In genomic region chr5:32390819-32391591, GRCh38 we compare ENCODE assay signal across 10 cellular contexts. TPM values are rescaled to one million over a fixed set of nuclear protein-coding genes. Genes with fewer than 3 reads are reported as not detected.
DNase-seq lines count a peak whose midpoint lies in the region; ATAC-seq, FAIRE-seq and TF ChIP-seq lines count a peak whose summit lies in the region.
"Had no signal": no experiment of that assay in that cellular context is flagged by ENCODE, and none has a peak within 500 bp of the region (broad histone marks: within the 10 kb centered on the region; RNA-seq: fewer than 3 reads in every experiment).

No MANE protein-coding gene starts in this region.

- FAIRE-seq in K562 (lab: Jason Lieb, UNC), result peak; percentile 42

- no peaks in the 10 kb centered on the region for H3K27me3 ChIP-seq in K562 (ENCODE audit: control insufficient read depth in 2 of 2, insufficient read depth in 2 of 2, low read length in 2 of 2)
- no peaks in the 10 kb centered on the region for H3K27me3 ChIP-seq in right lobe of liver

- no peak overlapping the region for H3K4me2 ChIP-seq in K562 (ENCODE audit: insufficient read depth, low read length)

- no peak for TF ChIP-seq RAD21 in K562 (CRISPR knock-in tag; conservative IDR thresholded peaks at IDR 0.05 in 1 of 2, IDR thresholded peaks at IDR 0.05 in 1 of 2)

- TF ChIP-seq POLR2A in K562 (conservative IDR thresholded peaks at IDR 0.05) (no peak), right lobe of liver (IDR thresholded peaks at IDR 0.05) (no peak)

- DNase-seq in AG04449 (ENCODE audit: low read depth, low spot score) (peak; percentile 3), LHCN-M2 (ENCODE audit: low read depth) (peak; percentile 95), K562 (ENCODE audit: extremely low read depth in 1 of 4, low spot score in 3 of 4) (peak in 2 of 4 experiments; percentile 33 to 55), right lobe of liver (no peak), GF-D8 (lab: John Stamatoyannopoulos, UW) (no peak), occipital lobe (lab: John Stamatoyannopoulos, UW) (no peak)
- DNase-seq: activated CD4-positive, alpha-beta T cell treated with anti-CD3 and anti-CD28 coated beads, Interleukin-2, amount 50 U/mL, for 4 hours; DMS 273 treated with DMSO at 0.1 percent for 48 hours had no signal

- H3K27ac ChIP-seq in K562 (ENCODE audit: extremely low read depth, low read depth, low read length) (peak overlapping the region; percentile 44; the same call in 2 of the 3 replicates), right lobe of liver (peak overlapping the region in 1 of 3 donors; percentile 22)

- CTCF ChIA-PET in AG04449 (lab: Yijun Ruan, JAX), result interaction anchor here (1.3 to 1.4 kb wide), 2 partner anchors 9 to 199 kb away, joined by 4 to 6 read pairs; no protein-coding TSS in a partner anchor
- CTCF ChIA-PET in K562 (lab: Yijun Ruan, JAX; ENCODE audit: low intra/inter-chr PET ratio), result no interaction called here

- no peak for TF ChIP-seq CTCF in AG04449 (IDR thresholded peaks at IDR 0.05; ENCODE audit: insufficient read depth, low read length, missing control alignments)
- no peak for TF ChIP-seq CTCF in K562 (IDR thresholded peaks at IDR 0.05 in 2 of 3, conservative IDR thresholded peaks at IDR 0.05 in 1 of 3; ENCODE audit: insufficient read depth in 2 of 3, low read depth in 1 of 3, low read length in 3 of 3)
- TF ChIP-seq CTCF in right lobe of liver (IDR thresholded peaks at IDR 0.05), result no peak

- no peak overlapping the region for H3K9ac ChIP-seq in K562 (ENCODE audit: insufficient read depth in 1 of 2, low read depth in 2 of 2, low read length in 2 of 2)

- 64% methylated on average over 10 of the region's 10 CpGs for WGBS in K562 (ENCODE audit: insufficient coverage, low coverage, missing lambda C conversion rate)
- 62% methylated on average over 10 of the region's 10 CpGs for WGBS in right lobe of liver (ENCODE audit: insufficient coverage, low coverage, low lambda C conversion rate, missing lambda C conversion rate)

- H3K4me3 ChIP-seq in AG04449 (ENCODE audit: low read depth, low read length) (no peak overlapping the region), K562 (no peak overlapping the region), right lobe of liver (no peak overlapping the region)

- H3K9me1 ChIP-seq in K562 (ENCODE audit: control insufficient read depth, insufficient read depth, low read length), result no peaks in the 10 kb centered on the region

- H3K36me3 ChIP-seq in K562 (ENCODE audit: control insufficient read depth, insufficient read depth, low read length), result peaks cover 91% of the 10 kb centered on the region
- peaks cover 0 to 70% (median 34%) of the 10 kb centered on the region in 4 donors for H3K36me3 ChIP-seq in right lobe of liver

- H2AFZ ChIP-seq in K562 (ENCODE audit: low read depth, low read length), result no peak overlapping the region

- H3K9me3 ChIP-seq in K562 (replicated peaks; ENCODE audit: control insufficient read depth, insufficient read depth, low read depth, low read length), result no peaks in the 10 kb centered on the region
- H3K9me3 ChIP-seq in right lobe of liver, result no peaks in the 10 kb centered on the region

- in situ Hi-C loops in K562 (cut with MboI), result no loop called here

- peak; percentile 66 for TF ChIP-seq EP300 in K562 (IDR thresholded peaks at IDR 0.05; ENCODE audit: low read length)

- peaks cover 0 to 8% of the 10 kb centered on the region in 2 experiments; a peak in 2 of 5 replicates for H3K4me1 ChIP-seq in K562 (replicated peaks in 1 of 2; ENCODE audit: control insufficient read depth in 2 of 2, insufficient read depth in 2 of 2, low read length in 2 of 2)
- no peaks in the 10 kb centered on the region for H3K4me1 ChIP-seq in right lobe of liver

- intact Hi-C loops in K562 (cut with micrococcal nuclease) (no loop called here), right lobe of liver (cut with DNase I) (no loop called here)

- no peaks in the 10 kb centered on the region for H3K79me2 ChIP-seq in K562 (ENCODE audit: control insufficient read depth, insufficient read depth, low read length)

- POLR2A ChIA-PET in AG04449 (lab: Yijun Ruan, JAX) (no interaction called here), K562 (lab: Yijun Ruan, JAX) (interaction anchor here (0.6 to 1.7 kb wide), 3 partner anchors 8 to 11 kb away, joined by 3 to 7 read pairs (median 5); no protein-coding TSS in a partner anchor)

- ATAC-seq in K562 (peak; percentile 92), right lobe of liver (peak; percentile 26 to 88 (median 76)), GM21390 (IDR thresholded peaks at IDR 0.05; ENCODE audit: unreplicated experiment) (no peak), GM18517 (IDR thresholded peaks at IDR 0.05; ENCODE audit: unreplicated experiment) (no peak)

- no peaks in the 10 kb centered on the region for H4K20me1 ChIP-seq in K562 (replicated peaks; ENCODE audit: control insufficient read depth, insufficient read depth, low read length)

- BruUV-seq in K562 (replicated peaks; lab: Mats Ljungman, UMichigan), result no TSS peak

TF ChIP-seq in K562, 482 proteins besides CTCF, POLR2A, EP300 and RAD21 (continues in another document):
- TF ChIP-seq ZNF592 (IDR thresholded peaks at IDR 0.05), result peak; percentile 53; the same call in 1 of the 2 replicates
- TF ChIP-seq GATAD2B (IDR thresholded peaks at IDR 0.05; ENCODE audit: borderline replicate concordance), result no peak
- no peak for TF ChIP-seq TEAD2 (tag; IDR thresholded peaks at IDR 0.05)
- no peak for TF ChIP-seq ZNF174 (CRISPR knock-in tag; IDR thresholded peaks at IDR 0.05)
- TF ChIP-seq CHD1 (IDR thresholded peaks at IDR 0.05; ENCODE audit: low read length), result no peak
- peak; percentile 76 for TF ChIP-seq EHMT2 (IDR thresholded peaks at IDR 0.05)
- no peak for TF ChIP-seq RBM17 (IDR thresholded peaks at IDR 0.05; ENCODE audit: borderline replicate concordance, low read depth, low read length)
- TF ChIP-seq, protein P1, sequence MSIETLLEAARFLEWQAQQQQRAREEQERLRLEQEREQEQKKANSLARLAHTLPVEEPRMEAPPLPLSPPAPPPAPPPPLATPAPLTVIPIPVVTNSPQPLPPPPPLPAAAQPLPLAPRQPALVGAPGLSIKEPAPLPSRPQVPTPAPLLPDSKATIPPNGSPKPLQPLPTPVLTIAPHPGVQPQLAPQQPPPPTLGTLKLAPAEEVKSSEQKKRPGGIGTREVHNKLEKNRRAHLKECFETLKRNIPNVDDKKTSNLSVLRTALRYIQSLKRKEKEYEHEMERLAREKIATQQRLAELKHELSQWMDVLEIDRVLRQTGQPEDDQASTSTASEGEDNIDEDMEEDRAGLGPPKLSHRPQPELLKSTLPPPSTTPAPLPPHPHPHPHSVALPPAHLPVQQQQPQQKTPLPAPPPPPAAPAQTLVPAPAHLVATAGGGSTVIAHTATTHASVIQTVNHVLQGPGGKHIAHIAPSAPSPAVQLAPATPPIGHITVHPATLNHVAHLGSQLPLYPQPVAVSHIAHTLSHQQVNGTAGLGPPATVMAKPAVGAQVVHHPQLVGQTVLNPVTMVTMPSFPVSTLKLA (conservative IDR thresholded peaks at IDR 0.05), result no peak

RNA-seq across cellular contexts. Expression of gene ZFR, which starts 53.5 kb away (rescaled TPM):
- total RNA-seq in LHCN-M2 (2014; rRNA removed) (87.7 and 92.0 TPM in 2 replicates), K562 (2014; rRNA removed) (71.1 TPM in 2 replicates), K562 (2014; rRNA removed; fragmentation: Illumina TruSeq; extraction: Trizol) (95.1 and 96.4 TPM in 2 replicates), K562 (2015; rRNA removed; fragmentation: Illumina TruSeq; extraction: Trizol) (100 and 108 TPM in 2 replicates), K562 (2021) (63.2 and 63.3 TPM in 2 replicates), right lobe of liver (10 to 100 TPM; 19.8 to 36.8 (median 25.8) TPM), occipital lobe (135 TPM)
- 30.9 TPM for polyA plus RNA-seq in LHCN-M2 (2012)
- 34.6 and 71.1 TPM in 2 replicates for total RNA-seq in K562 (2011; cell fraction: chromatin; rRNA removed; ENCODE audit: low replicate concordance)
- 22.0 and 25.5 TPM in 2 replicates for total RNA-seq in K562 (2011; cell fraction: nucleolus; rRNA removed)
- 38.0 and 56.4 TPM in 2 replicates for total RNA-seq in K562 (2011; cell fraction: nucleoplasm; rRNA removed)
- polyA plus RNA-seq in K562 (2011; rRNA removed) (82.6 and 86.9 TPM in 2 replicates), K562 (2014; fragmentation: Illumina TruSeq; extraction: Trizol) (66.3 and 75.4 TPM in 2 replicates), K562 (2014; fragmentation: Nextera tagmentation; extraction: Ambion mirVana) (10 to 100 TPM; 35.5 to 48.5 TPM), K562 (2014; rRNA removed) (45.4 and 48.4 TPM in 2 replicates)
- polyA plus RNA-seq in K562 (2011; cell fraction: cytosol; rRNA removed), result 103 and 193 TPM in 2 replicates
- polyA plus RNA-seq in K562 (2011; cell fraction: nucleus; rRNA removed), result 58.7 and 73.6 TPM in 2 replicates
- 41.6 and 44.1 TPM in 2 replicates for polyA plus RNA-seq in K562 (2012)
- polyA minus RNA-seq in K562 (2011; rRNA and poly(A)+ RNA removed), result 133 and 165 TPM in 2 replicates
- polyA minus RNA-seq in K562 (2011; cell fraction: cytosol; rRNA and poly(A)+ RNA removed), result 57.4 and 62.3 TPM in 2 replicates
- polyA minus RNA-seq in K562 (2011; cell fraction: nucleus; rRNA and poly(A)+ RNA removed), result 30.6 and 42.2 TPM in 2 replicates

Comparison
In these comparisons a context has a peak if more than half of its experiments do, and no peak if none do; other contexts are left out.
1. DNase-seq: peak in AG04449 (single experiment) and LHCN-M2 (single experiment); none in right lobe of liver (0 of 3), GF-D8 (single experiment) and occipital lobe (single experiment).
2. ATAC-seq: peak in K562 (single experiment) and right lobe of liver (4 of 4); none in GM21390 (single experiment) and GM18517 (single experiment).